In the genomic region with DNA sequence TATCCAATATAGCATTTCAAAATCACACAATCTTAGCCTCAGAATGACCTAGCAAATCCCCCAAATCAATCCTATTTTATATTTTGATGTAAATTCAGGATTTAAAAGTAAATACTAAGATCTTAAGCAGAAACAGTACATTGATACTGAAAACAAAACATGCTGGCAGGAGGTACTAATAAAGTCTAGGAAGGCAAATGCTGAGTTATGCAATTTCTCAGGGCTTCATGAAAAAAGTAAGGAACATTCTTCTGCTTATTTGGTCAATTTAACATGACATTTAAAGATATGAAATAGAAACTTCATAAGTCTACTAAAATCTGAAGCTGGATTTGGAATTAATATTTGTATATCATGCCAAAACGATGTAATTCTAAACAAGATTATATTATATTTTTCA, we compare ENCODE assay signal across 27 cellular contexts.
"Had no signal": no experiment of that assay in that cellular context is flagged by ENCODE, and none has a peak within 500 bp of the region (broad histone marks: within the 10 kb centered on the region; RNA-seq: fewer than 3 reads in every experiment).

No MANE protein-coding gene starts in this region.

- H3K27me3 Mint-ChIP-seq: activated CD4-positive, alpha-beta T cell treated with anti-CD3 and anti-CD28 coated beads, Interleukin-2, amount 10 ng/mL, durations not matched to agents 7 days and 5 days; activated naive CD4-positive, alpha-beta T cell treated with anti-CD3 and anti-CD28 coated beads, Interleukin-2, amount 50 U/mL, for 24 hours; activated T-cell treated with anti-CD3 and anti-CD28 coated beads, Interleukin-2, amount 50 U/mL, for 24 hours had no signal

- H3K36me3 ChIP-seq: brain microvascular endothelial cell, WERI-Rb-1 had no signal

- H3K27ac Mint-ChIP-seq: activated CD4-positive, alpha-beta T cell treated with anti-CD3 and anti-CD28 coated beads, Interleukin-2, amount 10 ng/mL, durations not matched to agents 7 days and 5 days; activated CD8-positive, alpha-beta T cell treated with anti-CD3 and anti-CD28 coated beads, Interleukin-2, amount 10 ng/mL, durations not matched to agents 7 days and 5 days; activated naive CD4-positive, alpha-beta T cell treated with anti-CD3 and anti-CD28 coated beads, Interleukin-2, amount 50 U/mL, for 24 hours; activated T-cell treated with anti-CD3 and anti-CD28 coated beads, Interleukin-2, amount 50 U/mL, for 24 hours; activated T-helper 2 cell treated with anti-CD3 and anti-CD28 coated beads, Interferon-gamma antibody, Interleukin-2, Interleukin-4, amounts not matched to agents 10 μg/mL and 5 μg/mL and 100 μg/mL, durations not matched to agents 14 hours and 24 hours and 36 hours had no signal

- H3K9me3 Mint-ChIP-seq: activated CD4-positive, alpha-beta T cell treated with anti-CD3 and anti-CD28 coated beads, Interleukin-2, amount 10 ng/mL, durations not matched to agents 7 days and 5 days; activated naive CD4-positive, alpha-beta T cell treated with anti-CD3 and anti-CD28 coated beads, Interleukin-2, amount 50 U/mL, for 24 hours; activated T-cell treated with anti-CD3 and anti-CD28 coated beads, Interleukin-2, amount 50 U/mL, for 24 hours; activated T-helper 2 cell treated with anti-CD3 and anti-CD28 coated beads, Interferon-gamma antibody, Interleukin-2, Interleukin-4, amounts not matched to agents 10 μg/mL and 5 μg/mL and 100 μg/mL, durations not matched to agents 14 hours and 24 hours and 36 hours had no signal

- H3K4me2 ChIP-seq: PC-9 had no signal

- ATAC-seq: activated CD8-positive, alpha-beta T cell treated with anti-CD3 and anti-CD28 coated beads, Interleukin-2, amount 10 ng/mL, durations not matched to agents 7 days and 5 days had no signal

- H3K27me3 ChIP-seq: brain microvascular endothelial cell had no signal

- H3K27ac ChIP-seq: brain microvascular endothelial cell, PC-9, WERI-Rb-1 had no signal

- H3K4me3 Mint-ChIP-seq: activated CD4-positive, alpha-beta T cell treated with anti-CD3 and anti-CD28 coated beads, Interleukin-2, amount 10 ng/mL, durations not matched to agents 7 days and 5 days; activated CD8-positive, alpha-beta T cell treated with anti-CD3 and anti-CD28 coated beads, Interleukin-2, amount 10 ng/mL, durations not matched to agents 7 days and 5 days; activated naive CD4-positive, alpha-beta T cell treated with anti-CD3 and anti-CD28 coated beads, Interleukin-2, amount 50 U/mL, for 24 hours; activated T-cell treated with anti-CD3 and anti-CD28 coated beads, Interleukin-2, amount 50 U/mL, for 24 hours had no signal

- H3K4me1 Mint-ChIP-seq: activated CD4-positive, alpha-beta T cell treated with anti-CD3 and anti-CD28 coated beads, Interleukin-2, amount 10 ng/mL, durations not matched to agents 7 days and 5 days; activated naive CD4-positive, alpha-beta T cell treated with anti-CD3 and anti-CD28 coated beads, Interleukin-2, amount 50 U/mL, for 24 hours had no signal

- H3K4me3 ChIP-seq: PC-9 had no signal

- DNase-seq: activated CD4-positive, alpha-beta T cell treated with anti-CD3 and anti-CD28 coated beads, Interleukin-2, amount 10 ng/mL, durations not matched to agents 7 days and 5 days; activated CD4-positive, alpha-beta T cell treated with anti-CD3 and anti-CD28 coated beads, Interleukin-2, amount 50 U/mL, for 48 hours; activated CD8-positive, alpha-beta T cell treated with anti-CD3 and anti-CD28 coated beads, Interleukin-2, amount 10 ng/mL, durations not matched to agents 7 days and 5 days; activated gamma-delta T cell; activated naive CD4-positive, alpha-beta T cell treated with Interleukin-2 at 50 U/mL for 16 hours; activated T-cell treated with anti-CD3 and anti-CD28 coated beads, Interleukin-2, amount 50 U/mL, for 24 hours; anterior cingulate cortex; brain microvascular endothelial cell; central memory CD4-positive, alpha-beta T cell; NCI-H1105; NCI-H1417 treated with DMSO at 0.1 percent for 48 hours; NCI-H187 treated with DMSO at 0.1 percent for 48 hours; NCI-H2081 treated with DMSO at 0.1 percent for 48 hours; NCI-H345; NCI-H510A; NCI-H526; NCI-H748 treated with DMSO at 0.1 percent for 48 hours; NK-92 treated with Interleukin-12 subunit alpha and Interleukin-12 subunit beta, amount 100 ng/mL, for 24 hours; PC-9; Right ventricle myocardium superior; SW 1271; T-helper 1 cell; T-helper 2 cell; T1000; WERI-Rb-1 had no signal
